24 cellular contexts compared by ENCODE assay signal in the genomic region with DNA sequence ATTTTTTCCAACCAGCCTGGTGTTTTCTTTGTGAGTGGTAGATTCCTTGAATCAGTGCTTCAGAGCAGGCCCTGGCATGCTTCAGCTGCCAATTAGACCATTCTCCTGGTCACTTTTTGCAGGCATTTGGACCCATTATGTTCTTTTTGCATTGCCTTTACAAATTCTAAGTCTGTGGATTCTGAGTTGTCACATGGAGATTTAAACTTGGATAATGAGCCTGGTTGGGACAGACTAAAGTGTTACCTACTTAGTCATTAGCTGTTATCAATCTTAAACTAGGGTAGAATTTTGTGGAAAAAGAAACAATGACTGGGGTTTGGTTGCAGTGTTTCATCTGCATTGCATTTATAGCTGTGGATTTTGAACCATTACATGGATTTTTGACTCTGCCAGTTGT.
"Had no signal": no experiment of that assay in that cellular context is flagged by ENCODE, and none has a peak within 500 bp of the region (broad histone marks: within the 10 kb centered on the region; RNA-seq: fewer than 3 reads in every experiment).

No MANE protein-coding gene starts in this region.

- H3K9me3 Mint-ChIP-seq: activated T-cell treated with anti-CD3 and anti-CD28 coated beads, Interleukin-2, amount 50 U/mL, for 72 hours; stimulated activated naive CD8-positive, alpha-beta T cell treated with anti-CD3 and anti-CD28 coated beads, Interleukin-15, amount 100 ng/mL, for 72 hours had no signal

- DNase-seq: activated CD4-positive, alpha-beta T cell treated with anti-CD3 and anti-CD28 coated beads for 1 hour; activated CD8-positive, alpha-beta memory T cell treated with anti-CD3 and anti-CD28 coated beads for 24 hours; activated CD8-positive, alpha-beta memory T cell treated with anti-CD3 and anti-CD28 coated beads, Interleukin-2, amount 50 U/mL, for 48 hours; activated effector memory CD4-positive, alpha-beta T cell treated with anti-CD3 and anti-CD28 coated beads, Interleukin-2, amount 50 U/mL, for 16 hours; activated naive CD4-positive, alpha-beta T cell treated with anti-CD3 and anti-CD28 coated beads, Interleukin-2, amount 50 U/mL, for 16 hours; activated T-cell treated with anti-CD3 and anti-CD28 coated beads, Interleukin-2, amount 50 U/mL, for 72 hours; dorsolateral prefrontal cortex; erythroblast; left colon; naive B cell; right lobe of liver; small intestine; stimulated activated CD4-positive, alpha-beta T cell treated with anti-CD3 and anti-CD28 coated beads, Interleukin-4, amount 100 ng/mL, for 1 hour; stimulated activated naive CD8-positive, alpha-beta T cell treated with anti-CD3 and anti-CD28 coated beads, Interleukin-15, amount 100 ng/mL, for 72 hours; T-helper 1 cell; T-helper 9 cell; transverse colon; uterus had no signal

- H3K4me1 Mint-ChIP-seq: naive B cell; stimulated activated naive CD8-positive, alpha-beta T cell treated with anti-CD3 and anti-CD28 coated beads, Interleukin-15, amount 100 ng/mL, for 72 hours had no signal

- H3K27me3 ChIP-seq: ascending aorta, cardiac muscle cell, right lobe of liver, suprapubic skin, transverse colon, uterus had no signal

- H3K27ac Mint-ChIP-seq: activated T-cell treated with anti-CD3 and anti-CD28 coated beads, Interleukin-2, amount 50 U/mL, for 72 hours; naive B cell; stimulated activated naive CD8-positive, alpha-beta T cell treated with anti-CD3 and anti-CD28 coated beads, Interleukin-15, amount 100 ng/mL, for 72 hours had no signal

- H3K27ac ChIP-seq: cardiac muscle cell, prostate gland, right lobe of liver, suprapubic skin, transverse colon, uterus, VCaP had no signal

- H3K4me3 Mint-ChIP-seq: activated T-cell treated with anti-CD3 and anti-CD28 coated beads, Interleukin-2, amount 50 U/mL, for 72 hours; naive B cell; stimulated activated naive CD8-positive, alpha-beta T cell treated with anti-CD3 and anti-CD28 coated beads, Interleukin-15, amount 100 ng/mL, for 72 hours had no signal

- H3K4me3 ChIP-seq: ascending aorta, cardiac muscle cell, dorsolateral prefrontal cortex, lung, prostate gland, right lobe of liver, suprapubic skin, transverse colon, uterus had no signal

- H3K36me3 ChIP-seq: ascending aorta, cardiac muscle cell, prostate gland, right lobe of liver, suprapubic skin, transverse colon, uterus had no signal

- H3K27me3 Mint-ChIP-seq: stimulated activated naive CD8-positive, alpha-beta T cell treated with anti-CD3 and anti-CD28 coated beads, Interleukin-15, amount 100 ng/mL, for 72 hours had no signal

- H3K36me3 Mint-ChIP-seq: naive B cell had no signal

- H3K9me3 ChIP-seq: ascending aorta, prostate gland, right lobe of liver, suprapubic skin, transverse colon, uterus had no signal

- H3K4me1 ChIP-seq: prostate gland, right lobe of liver, suprapubic skin, transverse colon, uterus had no signal
